Comparison of ENCODE assay signal across 20 cellular contexts in the genomic region with DNA sequence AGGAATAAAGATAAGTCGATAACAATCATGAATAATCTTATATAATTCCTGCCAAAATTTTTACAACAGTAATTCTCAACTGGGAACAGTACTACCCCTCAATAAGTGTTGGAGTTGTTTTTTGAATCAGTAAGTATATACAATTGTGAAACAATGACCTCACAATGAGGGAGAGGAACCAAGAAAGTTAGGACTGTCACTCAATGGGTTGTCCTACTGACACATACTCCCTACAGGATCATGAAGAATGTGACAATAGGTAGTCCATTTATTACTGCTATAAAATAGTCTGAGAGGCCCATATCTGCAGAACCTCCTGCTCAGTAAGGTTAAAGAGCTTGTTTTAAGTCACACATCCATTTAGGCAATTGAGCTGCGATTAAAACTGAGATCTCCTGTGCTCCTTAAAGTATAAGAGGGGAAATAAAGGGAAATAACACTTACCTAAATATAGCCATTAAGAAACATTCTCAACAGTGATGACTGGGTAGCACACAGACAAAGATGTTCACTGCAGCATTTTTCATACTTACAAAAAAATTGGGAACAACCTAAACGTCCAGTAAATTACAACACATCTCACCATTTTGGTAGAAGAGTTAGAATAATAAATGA. TPM values are rescaled to one million over a fixed set of nuclear protein-coding genes. Genes with fewer than 3 reads are reported as not detected.
DNase-seq lines count a peak whose midpoint lies in the region; ATAC-seq, FAIRE-seq and TF ChIP-seq lines count a peak whose summit lies in the region.
"Had no signal": no experiment of that assay in that cellular context is flagged by ENCODE, and none has a peak within 500 bp of the region (broad histone marks: within the 10 kb centered on the region; RNA-seq: fewer than 3 reads in every experiment).

No MANE protein-coding gene starts in this region.

- H3K79me2 ChIP-seq in OCI-LY3 (ENCODE audit: low read length): peaks cover 97% of the 10 kb centered on the region

- peak overlapping the region; percentile 68 for H3K4me2 ChIP-seq in OCI-LY3 (ENCODE audit: low read length)

- H3K9ac ChIP-seq in OCI-LY3 (ENCODE audit: low read length): peak overlapping the region; percentile 38; the same call in 1 of the 2 replicates

- H3K4me3 Mint-ChIP-seq in WTC11: no peak overlapping the region
- H3K4me3 Mint-ChIP-seq: activated CD4-positive, alpha-beta T cell treated with anti-CD3 and anti-CD28 coated beads, Interleukin-2, amount 10 ng/mL, durations not matched to agents 24 days and 14 days; activated naive CD8-positive, alpha-beta T cell treated with anti-CD3 and anti-CD28 coated beads, Interleukin-2, amount 50 U/mL, for 24 hours; H9; nephron had no signal

- H3K27me3 ChIP-seq in OCI-LY3 (ENCODE audit: low read depth, low read length) (no peaks in the 10 kb centered on the region), small intestine (ENCODE audit: control insufficient read depth in 2 of 2, insufficient read depth in 2 of 2, low read length in 2 of 2) (no peaks in the 10 kb centered on the region), body of pancreas (no peaks in the 10 kb centered on the region)
- H3K27me3 ChIP-seq: cardiac muscle cell, foreskin keratinocyte had no signal

- no peaks in the 10 kb centered on the region for H3K27me3 Mint-ChIP-seq in WTC11 (ENCODE audit: low read depth)
- H3K27me3 Mint-ChIP-seq: activated CD4-positive, alpha-beta T cell treated with anti-CD3 and anti-CD28 coated beads, Interleukin-2, amount 10 ng/mL, durations not matched to agents 24 days and 14 days; activated naive CD8-positive, alpha-beta T cell treated with anti-CD3 and anti-CD28 coated beads, Interleukin-2, amount 50 U/mL, for 24 hours had no signal

- TF ChIP-seq CTCF in OCI-LY3 (IDR thresholded peaks at IDR 0.05; ENCODE audit: low read depth, low read length) (no peak), WTC11 (IDR thresholded peaks at IDR 0.05) (no peak), body of pancreas (IDR thresholded peaks at IDR 0.05) (no peak)

- no peak for FAIRE-seq in small intestine (lab: Jason Lieb, UNC)

- H3K4me3 ChIP-seq in OCI-LY3 (ENCODE audit: low read length) (peak overlapping the region; percentile 71), small intestine (ENCODE audit: low read depth in 1 of 2, low read length in 2 of 2) (no peak overlapping the region), body of pancreas (no peak overlapping the region)
- H3K4me3 ChIP-seq: cardiac muscle cell had no signal

- H3K4me1 Mint-ChIP-seq in WTC11: peaks cover 30% of the 10 kb centered on the region
- H3K4me1 Mint-ChIP-seq: nephron had no signal

- H3K9me3 ChIP-seq in OCI-LY3 (ENCODE audit: insufficient read depth, low read length) (no peaks in the 10 kb centered on the region), small intestine (ENCODE audit: control insufficient read depth, low read depth) (no peaks in the 10 kb centered on the region), body of pancreas (no peaks in the 10 kb centered on the region)
- H3K9me3 ChIP-seq: Caco-2 had no signal

- CTCF ChIA-PET in WTC11 (lab: Charles Lee): interaction anchor here (1.3 kb wide), 1 partner anchor 9 kb away, joined by 7 read pairs; no protein-coding TSS in a partner anchor

- H3K36me3 ChIP-seq in OCI-LY3 (replicated peaks; ENCODE audit: low read depth, low read length) (peaks cover 27% of the 10 kb centered on the region), small intestine (ENCODE audit: control insufficient read depth in 2 of 2, insufficient read depth in 2 of 2, low read length in 2 of 2) (no peaks in the 10 kb centered on the region), body of pancreas (replicated peaks in 1 of 2; ENCODE audit: insufficient read depth in 1 of 2, low read depth in 2 of 2) (no peaks in the 10 kb centered on the region)
- H3K36me3 ChIP-seq: cardiac muscle cell had no signal

- peak; percentile 29 for DNase-seq in SIG-M5 treated with dmso at 0.1 percent for 504 hours (lab: John Stamatoyannopoulos, UW; ENCODE audit: unreplicated experiment)
- DNase-seq in SIG-M5 (lab: John Stamatoyannopoulos, UW): no peak
- peak; percentile 32 for DNase-seq in small intestine
- no peak for DNase-seq in NCI-H345 (lab: John Stamatoyannopoulos, UW)
- DNase-seq in WTC11 (ENCODE audit: low spot score): no peak
- no peak for DNase-seq in body of pancreas
- DNase-seq: 8988T; activated CD4-positive, alpha-beta T cell treated with anti-CD3 and anti-CD28 coated beads, Interleukin-2, amount 10 ng/mL, durations not matched to agents 24 days and 14 days; activated naive CD8-positive, alpha-beta T cell treated with anti-CD3 and anti-CD28 coated beads, Interleukin-2, amount 50 U/mL, for 24 hours; Caco-2; effector memory CD4-positive, alpha-beta T cell; foreskin keratinocyte; H9; NCI-H2107; SHP77; T1000 had no signal

- intact Hi-C loops in body of pancreas (cut with DNase I): loop anchor here (10.0 kb wide), 1 partner anchor 135 kb away; no protein-coding TSS in a partner anchor

- H4K20me1 ChIP-seq in OCI-LY3 (ENCODE audit: insufficient read depth, low read length): peaks cover 63% of the 10 kb centered on the region

- 23 to 52% (median 31%) methylated on average over 3 of the region's 3 CpGs for WGBS in small intestine, 3 donors
- 68 to 76% methylated on average over 3 of the region's 3 CpGs for WGBS in body of pancreas, 2 donors

- no peak for TF ChIP-seq POLR2A in body of pancreas (IDR thresholded peaks at IDR 0.05)

- no peaks in the 10 kb centered on the region for H3K36me3 Mint-ChIP-seq in WTC11

- H3K27ac Mint-ChIP-seq in WTC11: no peak overlapping the region; the same call in 1 of the 2 replicates
- H3K27ac Mint-ChIP-seq: activated CD4-positive, alpha-beta T cell treated with anti-CD3 and anti-CD28 coated beads, Interleukin-2, amount 10 ng/mL, durations not matched to agents 24 days and 14 days; nephron had no signal

- ATAC-seq in HG02678 (IDR thresholded peaks at IDR 0.05; ENCODE audit: unreplicated experiment) (peak; percentile 39), WTC11 (no peak), body of pancreas (no peak)
- ATAC-seq: activated naive CD8-positive, alpha-beta T cell treated with anti-CD3 and anti-CD28 coated beads, Interleukin-2, amount 50 U/mL, for 24 hours; foreskin keratinocyte had no signal

- H3K4me1 ChIP-seq in OCI-LY3 (ENCODE audit: low read length) (peaks cover 59% of the 10 kb centered on the region), small intestine (ENCODE audit: control insufficient read depth in 2 of 2, insufficient read depth in 1 of 2, low read depth in 1 of 2, low read length in 1 of 2) (peaks cover 0 to 4% of the 10 kb centered on the region in 2 donors), body of pancreas (no peaks in the 10 kb centered on the region)
- H3K4me1 ChIP-seq: Caco-2 had no signal

- POLR2A ChIA-PET in WTC11 (lab: Charles Lee): no interaction called here

- no peak overlapping the region for H2AFZ ChIP-seq in OCI-LY3 (ENCODE audit: low read depth, low read length)

- peak overlapping the region; percentile 5; the same call in 1 of the 2 replicates for H3K27ac ChIP-seq in OCI-LY3 (ENCODE audit: low read length)
- peak overlapping the region in 1 of 2 donors; percentile 20 for H3K27ac ChIP-seq in small intestine (ENCODE audit: low read depth in 1 of 2, low read length in 1 of 2)
- H3K27ac ChIP-seq in body of pancreas: no peak overlapping the region
- H3K27ac ChIP-seq: cardiac muscle cell, foreskin keratinocyte had no signal

- no peaks in the 10 kb centered on the region for H3K9me3 Mint-ChIP-seq in WTC11
- H3K9me3 Mint-ChIP-seq: activated CD4-positive, alpha-beta T cell treated with anti-CD3 and anti-CD28 coated beads, Interleukin-2, amount 10 ng/mL, durations not matched to agents 24 days and 14 days; activated naive CD8-positive, alpha-beta T cell treated with anti-CD3 and anti-CD28 coated beads, Interleukin-2, amount 50 U/mL, for 24 hours; H9; nephron had no signal

TF ChIP-seq in WTC11, 78 proteins besides CTCF, POLR2A, EP300 and RAD21:
- TF ChIP-seq ZNF317 (CRISPR knock-in tag; IDR thresholded peaks at IDR 0.05; ENCODE audit: borderline replicate concordance, low read depth): no peak
- no peak for TF ChIP-seq NFYB (CRISPR knock-in tag; conservative IDR thresholded peaks at IDR 0.05; ENCODE audit: low read depth)
- TF ChIP-seq OVOL2 (CRISPR knock-in tag; IDR thresholded peaks at IDR 0.05; ENCODE audit: borderline replicate concordance): no peak

RNA-seq across cellular contexts. Expression of gene FBXW7, which starts 26.2 kb away (rescaled TPM):
- 1 to 10 TPM; 7.4 to 10.0 (median 7.5) TPM for polyA plus RNA-seq in small intestine
- total RNA-seq in WTC11 (2021): 20.7 to 23.0 TPM (median 22.2 TPM) in 3 replicates
- total RNA-seq in body of pancreas: 10 to 100 TPM; 34.5 to 40.5 TPM

Comparison
In these comparisons a context has a peak if more than half of its experiments do, and no peak if none do; other contexts are left out.
1. DNase-seq: peak in SIG-M5 treated with dmso at 0.1 percent for 504 hours (single experiment) and small intestine (single experiment); none in SIG-M5 (single experiment), NCI-H345 (single experiment), WTC11 (single experiment) and body of pancreas (0 of 4).